ENCODE assay signal across 8 cellular contexts in the genomic region with DNA sequence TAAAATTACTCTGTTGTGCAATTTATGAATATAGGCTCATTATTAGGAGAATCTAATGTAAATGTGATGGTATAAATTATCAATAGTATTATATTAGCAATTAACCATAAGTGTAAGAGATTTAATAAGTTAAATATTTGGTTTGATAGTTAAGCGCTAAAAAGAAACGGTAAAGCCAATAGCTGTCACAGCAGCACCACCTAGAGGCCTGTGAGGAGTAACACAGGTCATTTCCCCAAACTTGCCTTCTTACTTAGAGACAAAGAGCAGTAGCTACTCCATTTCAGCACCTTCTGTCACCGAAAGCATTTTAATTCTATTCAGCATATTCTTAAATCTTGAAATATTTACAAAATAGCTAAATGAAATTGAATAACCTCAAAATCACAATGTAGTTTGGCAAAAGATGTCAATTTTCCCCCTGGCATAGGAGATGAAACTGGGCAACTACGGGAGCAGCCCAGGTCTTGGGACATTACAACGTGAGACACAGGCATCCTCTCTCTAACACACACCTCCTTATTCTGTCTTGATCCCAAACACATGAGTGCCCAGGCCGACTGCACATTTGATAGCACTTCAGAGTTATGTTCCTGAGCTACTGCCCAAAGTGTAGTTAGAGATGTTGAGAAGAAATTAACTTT. TPM values are rescaled to one million over a fixed set of nuclear protein-coding genes. Genes with fewer than 3 reads are reported as not detected.
DNase-seq lines count a peak whose midpoint lies in the region; ATAC-seq, FAIRE-seq and TF ChIP-seq lines count a peak whose summit lies in the region.

No MANE protein-coding gene starts in this region.

- TF ChIP-seq CTCF in CD14-positive monocyte (IDR thresholded peaks at IDR 0.05): peak; percentile 76
- peak; percentile 78 for TF ChIP-seq CTCF in KMS-11 (conservative IDR thresholded peaks at IDR 0.05; ENCODE audit: low read depth, low read length)
- peak; percentile 96 for TF ChIP-seq CTCF in astrocyte (IDR thresholded peaks at IDR 0.05; ENCODE audit: insufficient read depth, low read depth, low read length)

- peaks cover 20% of the 10 kb centered on the region for H3K4me1 ChIP-seq in KMS-11 (ENCODE audit: low read depth, poor library complexity, severe bottlenecking)
- H3K4me1 ChIP-seq in astrocyte (ENCODE audit: insufficient read depth, low read length): no peaks in the 10 kb centered on the region

- intact Hi-C loops in CD14-positive monocyte (cut with micrococcal nuclease): loop anchor here in 1 of 2 donors (5.0 to 10.0 kb wide), 2 partner anchors 301 to 1822 kb away; no protein-coding TSS in a partner anchor

- H3K27ac ChIP-seq in KMS-11 (no peak overlapping the region), astrocyte (ENCODE audit: low read depth, low read length) (no peak overlapping the region)

- H3K27me3 Mint-ChIP-seq in CD14-positive monocyte (ENCODE audit: low read depth in 3 of 3): peaks cover 2 to 4% (median 2%) of the 10 kb centered on the region in 3 donors
- peaks cover 4% of the 10 kb centered on the region for H3K27me3 Mint-ChIP-seq in astrocyte (ENCODE audit: low read depth, unreplicated experiment)

- H2AFZ ChIP-seq in KMS-11 (ENCODE audit: low read depth) (peak overlapping the region; percentile 70), astrocyte (ENCODE audit: low read depth, low read length) (no peak overlapping the region)

- no peaks in the 10 kb centered on the region for H3K36me3 ChIP-seq in KMS-11 (ENCODE audit: insufficient read depth)
- H3K36me3 ChIP-seq in astrocyte (ENCODE audit: insufficient read depth, low read length): no peaks in the 10 kb centered on the region

- ATAC-seq in GM18868 (IDR thresholded peaks at IDR 0.05; ENCODE audit: unreplicated experiment): peak; percentile 79
- no peak for ATAC-seq in HG02642 (IDR thresholded peaks at IDR 0.05; ENCODE audit: poor library complexity, unreplicated experiment)

- H4K20me1 ChIP-seq in KMS-11 (ENCODE audit: insufficient read depth) (no peaks in the 10 kb centered on the region), astrocyte (ENCODE audit: insufficient read depth, low read length) (no peaks in the 10 kb centered on the region)

- no peaks in the 10 kb centered on the region for H3K36me3 Mint-ChIP-seq in CD14-positive monocyte
- H3K36me3 Mint-ChIP-seq in astrocyte (ENCODE audit: low read depth, unreplicated experiment): no peaks in the 10 kb centered on the region

- no peak for FAIRE-seq in astrocyte (lab: Jason Lieb, UNC)

- DNase-seq in CD14-positive monocyte (ENCODE audit: low spot score) (peak; percentile 45), SW480 (ENCODE audit: low spot score) (peak; percentile 67), astrocyte (ENCODE audit: low read depth) (peak; percentile 29), iPS-NIHi7 (ENCODE audit: extremely low spot score) (peak; percentile 62)
- peak; percentile 21 to 27 for DNase-seq in stimulated activated CD4-positive, alpha-beta T cell treated with anti-CD3 and anti-CD28 coated beads, Interleukin-1b, Interleukin-23, amount 100 ng/mL, for 1 hour (ENCODE audit: low read depth in 2 of 2)

- H3K9me3 ChIP-seq in astrocyte (ENCODE audit: insufficient read depth, low read depth, low read length): no peaks in the 10 kb centered on the region

- H3K27ac Mint-ChIP-seq in CD14-positive monocyte (no peak overlapping the region), astrocyte (ENCODE audit: unreplicated experiment) (no peak overlapping the region)

- H3K4me1 Mint-ChIP-seq in CD14-positive monocyte (no peaks in the 10 kb centered on the region), astrocyte (ENCODE audit: low read depth, unreplicated experiment) (no peaks in the 10 kb centered on the region)

- H3K9ac ChIP-seq in KMS-11 (no peak overlapping the region), astrocyte (ENCODE audit: low read length) (no peak overlapping the region)

- H3K9me3 Mint-ChIP-seq in CD14-positive monocyte (no peaks in the 10 kb centered on the region), astrocyte (ENCODE audit: unreplicated experiment) (peaks cover 2% of the 10 kb centered on the region)

- H3K27me3 ChIP-seq in KMS-11 (ENCODE audit: insufficient read depth, low read depth) (no peaks in the 10 kb centered on the region), astrocyte (ENCODE audit: insufficient read depth, low read length) (no peaks in the 10 kb centered on the region)

- H3K4me2 ChIP-seq in KMS-11 (peak overlapping the region; percentile 57), astrocyte (ENCODE audit: low read length) (no peak overlapping the region)

- H3K79me2 ChIP-seq in KMS-11 (ENCODE audit: insufficient read depth, low read depth) (no peaks in the 10 kb centered on the region), astrocyte (ENCODE audit: insufficient read depth, low read length) (no peaks in the 10 kb centered on the region)

- H3K4me3 ChIP-seq in KMS-11 (IDR thresholded peaks at IDR 0.05; ENCODE audit: insufficient read depth, low read depth, low read length) (no peak overlapping the region), astrocyte (ENCODE audit: insufficient read depth, low read depth, low read length) (no peak overlapping the region)

- H3K4me3 Mint-ChIP-seq in CD14-positive monocyte: peak overlapping the region in 1 of 2 donors; percentile 6
- peak overlapping the region; percentile 34 for H3K4me3 Mint-ChIP-seq in astrocyte (ENCODE audit: unreplicated experiment)

RNA-seq across cellular contexts. Expression of gene DYNLRB2, which starts 14.3 kb away (rescaled TPM):
- polyA plus RNA-seq in CD14-positive monocyte: not detected
- total RNA-seq in astrocyte: not detected in 2 replicates
